In genomic region chr16:23999663-24000062, GRCh38 we compare ENCODE assay signal across 12 cellular contexts.
A peak's percentile ranks its signal among the peaks of the same experiment; 100 is the strongest.
DNase-seq lines count a peak whose midpoint lies in the region; ATAC-seq and TF ChIP-seq lines count a peak whose summit lies in the region.
"Had no signal": no experiment of that assay in that cellular context is flagged by ENCODE, and none has a peak within 500 bp of the region (broad histone marks: within the 10 kb centered on the region; RNA-seq: fewer than 3 reads in every experiment).

No MANE protein-coding gene starts in this region.

- no peaks in the 10 kb centered on the region for H3K4me1 ChIP-seq in psoas muscle
- H3K4me1 ChIP-seq in suprapubic skin = no peaks in the 10 kb centered on the region
- H3K4me1 ChIP-seq: transverse colon had no signal

- H3K27me3 ChIP-seq in psoas muscle (ENCODE audit: insufficient read depth in 3 of 3, low read length in 2 of 3) (peaks cover 0 to 1% (median 0%) of the 10 kb centered on the region in 3 donors), suprapubic skin (no peaks in the 10 kb centered on the region)
- H3K27me3 ChIP-seq: transverse colon had no signal

- no peak for TF ChIP-seq EP300 in suprapubic skin (IDR thresholded peaks at IDR 0.05)

- H3K4me3 ChIP-seq in psoas muscle (no peak overlapping the region), suprapubic skin (no peak overlapping the region)
- H3K4me3 ChIP-seq: GM23248, transverse colon had no signal

- ATAC-seq in GM21619 (IDR thresholded peaks at IDR 0.05; ENCODE audit: unreplicated experiment) = peak; percentile 84
- no peak for ATAC-seq in psoas muscle

- no peaks in the 10 kb centered on the region for H3K36me3 ChIP-seq in psoas muscle (ENCODE audit: insufficient read depth in 1 of 2, low read depth in 1 of 2)
- H3K36me3 ChIP-seq in suprapubic skin = no peaks in the 10 kb centered on the region
- H3K36me3 ChIP-seq: transverse colon had no signal

- TF ChIP-seq CTCF in GM13977 (IDR thresholded peaks at IDR 0.05; ENCODE audit: extremely low read depth, insufficient read depth, missing control alignments) (no peak), psoas muscle (IDR thresholded peaks at IDR 0.05) (no peak), suprapubic skin (IDR thresholded peaks at IDR 0.05) (no peak)

- no peak overlapping the region for H3K27ac ChIP-seq in psoas muscle
- H3K27ac ChIP-seq in suprapubic skin = no peak overlapping the region
- H3K27ac ChIP-seq: GM23248, transverse colon had no signal

- 38 to 69% (median 47%) methylated on average over 4 of the region's 4 CpGs for WGBS in psoas muscle, 3 donors
- WGBS in suprapubic skin = 59% methylated on average over 4 of the region's 4 CpGs

- DNase-seq in GM13977 (ENCODE audit: low spot score) (peak; percentile 28), NCI-H82 (lab: John Stamatoyannopoulos, UW) (no peak), psoas muscle (no peak), hippocampal formation (lab: John Stamatoyannopoulos, UW) (no peak), suprapubic skin (ENCODE audit: low spot score in 2 of 2) (no peak)
- DNase-seq in activated CD4-positive, CD25-positive, alpha-beta regulatory T cell treated with anti-CD3 and anti-CD28 coated beads, Interleukin-2, amount 50 U/mL, for 72 hours = peak; percentile 51
- DNase-seq in stimulated activated CD4-positive, alpha-beta T cell treated with anti-CD3 and anti-CD28 coated beads, Interleukin-1b, Interleukin-23, amount 100 ng/mL, for 48 hours = peak; percentile 84
- DNase-seq: CD4-positive, alpha-beta memory T cell; GM23248; NCI-H1436; transverse colon had no signal

- intact Hi-C loops in psoas muscle (cut with DNase I) = no loop called here

- in situ Hi-C loops in GM13977 (cut with MboI; ENCODE audit: low pct_unique_long_range_greater_than_20kb, low sequenced_read_pairs, unreplicated experiment) = no loop called here

- no peak for TF ChIP-seq POLR2A in suprapubic skin (IDR thresholded peaks at IDR 0.05)

- H3K9me3 ChIP-seq in psoas muscle (no peaks in the 10 kb centered on the region), suprapubic skin (no peaks in the 10 kb centered on the region)
- H3K9me3 ChIP-seq: transverse colon had no signal

Comparison
In these comparisons a context has a peak if more than half of its experiments do, and no peak if none do; other contexts are left out.
1. DNase-seq: peak in GM13977 (single experiment), activated CD4-positive, CD25-positive, alpha-beta regulatory T cell treated with anti-CD3 and anti-CD28 coated beads, Interleukin-2, amount 50 U/mL, for 72 hours (single experiment) and stimulated activated CD4-positive, alpha-beta T cell treated with anti-CD3 and anti-CD28 coated beads, Interleukin-1b, Interleukin-23, amount 100 ng/mL, for 48 hours (single experiment); none in NCI-H82 (single experiment), psoas muscle (0 of 2), hippocampal formation (0 of 2) and suprapubic skin (0 of 2).